Comparison of ENCODE assay signal across 37 cellular contexts in the genomic region with DNA sequence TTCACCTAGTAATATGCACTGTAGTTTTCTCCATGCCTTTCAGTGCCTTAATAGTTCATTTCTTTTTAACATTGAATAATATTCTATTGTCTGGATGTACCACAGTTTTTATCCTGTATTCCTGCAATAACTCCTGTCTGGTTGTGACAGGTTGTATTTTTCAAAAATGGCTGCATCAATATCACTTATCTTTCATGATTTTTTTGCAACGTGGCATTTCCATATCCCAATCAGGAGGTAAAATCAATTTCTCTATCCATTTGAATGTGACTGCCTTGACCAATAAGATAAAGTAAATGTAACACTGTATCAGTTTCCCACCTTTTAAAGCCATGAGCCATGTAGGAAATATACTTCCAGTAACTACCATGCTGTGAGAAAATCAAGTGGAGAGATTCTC. TPM values are rescaled to one million over a fixed set of nuclear protein-coding genes. Genes with fewer than 3 reads are reported as not detected.
"Had no signal": no experiment of that assay in that cellular context is flagged by ENCODE, and none has a peak within 500 bp of the region (broad histone marks: within the 10 kb centered on the region; RNA-seq: fewer than 3 reads in every experiment).

No MANE protein-coding gene starts in this region.

- H3K36me3 ChIP-seq: MG63 had no signal

- H3K4me3 ChIP-seq: MG63 had no signal

- H3K27me3 ChIP-seq: MG63 had no signal

- H3K9me3 ChIP-seq: MG63 had no signal

- DNase-seq: Karpas-422, Kasumi-1, MG63, MM.1S, MV-4-11, NCI-H1048, NCI-H1092, NCI-H1092 treated with DMSO at 0.1 percent for 48 hours, NCI-H1105, NCI-H1105 treated with DMSO at 0.1 percent for 48 hours, NCI-H1417, NCI-H1417 treated with DMSO at 0.1 percent for 48 hours, NCI-H1436, NCI-H1436 treated with DMSO at 0.1 percent for 48 hours, NCI-H146, NCI-H1694, NCI-H1694 treated with DMSO at 0.1 percent for 48 hours, NCI-H187, NCI-H187 treated with DMSO at 0.1 percent for 48 hours, NCI-H1930, NCI-H2029, NCI-H2029 treated with DMSO at 0.1 percent for 48 hours, NCI-H2081, NCI-H2081 treated with DMSO at 0.1 percent for 48 hours, NCI-H2107, NCI-H2171, NCI-H2171 treated with DMSO at 0.1 percent for 48 hours, NCI-H2227 treated with DMSO at 0.1 percent for 48 hours, NCI-H226, NCI-H345, NCI-H446, NCI-H446 treated with DMSO at 0.1 percent for 48 hours, NCI-H510A, NCI-H510A treated with DMSO at 0.1 percent for 48 hours, NCI-H524, NCI-H524 treated with DMSO at 0.1 percent for 48 hours had no signal

RNA-seq across cellular contexts. Expression of gene EPHA3, which starts 27.5 kb away (rescaled TPM):
- total RNA-seq: MCF 10A had no signal
